In the genomic region with DNA sequence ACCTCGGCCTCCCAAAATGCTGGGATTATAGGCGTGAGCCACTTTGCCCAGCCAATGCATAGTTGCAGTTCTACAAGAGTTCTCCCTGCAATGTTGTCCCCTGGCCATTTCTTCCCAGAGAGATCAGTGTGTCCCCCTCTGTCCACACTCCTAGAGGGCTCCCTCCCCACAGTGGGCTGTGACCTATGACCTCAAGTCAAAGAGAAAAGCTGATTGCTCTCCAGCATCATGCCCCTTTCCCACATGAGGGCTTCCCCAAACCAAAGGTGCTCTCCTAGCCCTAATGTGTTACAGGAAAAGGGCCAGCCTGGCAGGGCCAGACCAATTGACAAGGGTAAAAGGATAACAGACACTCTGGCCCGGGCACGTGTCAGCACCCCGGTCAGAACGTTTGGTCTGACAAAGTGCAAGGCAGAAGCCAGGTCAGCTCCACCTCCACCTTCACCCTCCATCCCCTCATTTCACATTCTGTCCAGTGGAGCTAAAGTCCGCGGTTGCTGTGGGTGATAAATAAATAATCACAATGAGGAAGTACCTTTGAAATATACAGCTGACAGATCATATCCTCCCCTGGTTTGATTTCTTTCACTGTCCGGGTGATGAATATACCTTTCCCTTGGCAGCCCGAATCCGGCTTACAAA, we compare ENCODE assay signal across 1 cellular context.
TF ChIP-seq lines count a peak whose summit lies in the region.

No MANE protein-coding gene starts in this region.

TF ChIP-seq in HepG2, 621 proteins besides CTCF, POLR2A, EP300 and RAD21 (continued from another document and continues in another):
- TF ChIP-seq ZNF24 (IDR thresholded peaks at IDR 0.05) (no peak), NR2F2 (IDR thresholded peaks at IDR 0.05; ENCODE audit: borderline replicate concordance, low read depth) (0 out of 2 replicates have a peak, but pooled peaks have one; percentile 26), RBFOX2 (IDR thresholded peaks at IDR 0.05; ENCODE audit: low read depth, low read length) (no peak), TEF (CRISPR knock-in tag; IDR thresholded peaks at IDR 0.05) (no peak), HOMEZ (CRISPR knock-in tag; IDR thresholded peaks at IDR 0.05; ENCODE audit: low read depth) (no peak), NFE2L1 (CRISPR knock-in tag; IDR thresholded peaks at IDR 0.05; ENCODE audit: borderline replicate concordance) (no peak), TOE1 (CRISPR knock-in tag; IDR thresholded peaks at IDR 0.05) (no peak), HNRNPK (IDR thresholded peaks at IDR 0.05; ENCODE audit: low read depth, low read length, poor library complexity, severe bottlenecking) (no peak), ZNF530 (CRISPR knock-in tag; IDR thresholded peaks at IDR 0.05; ENCODE audit: low read depth) (no peak), NR2F6 (IDR thresholded peaks at IDR 0.05) (peak; percentile 86), NR2F6 (CRISPR knock-in tag; IDR thresholded peaks at IDR 0.05) (no peak; the same call in 1 of the 2 replicates), ZNF580 (CRISPR knock-in tag; IDR thresholded peaks at IDR 0.05; ENCODE audit: borderline replicate concordance, low read depth) (no peak), CENPX (CRISPR knock-in tag; IDR thresholded peaks at IDR 0.05) (no peak), ZNF672 (CRISPR knock-in tag; IDR thresholded peaks at IDR 0.05) (no peak), ZNF205 (CRISPR knock-in tag; IDR thresholded peaks at IDR 0.05) (no peak), ZNF704 (CRISPR knock-in tag; IDR thresholded peaks at IDR 0.05; ENCODE audit: borderline replicate concordance) (no peak), SKIL (CRISPR knock-in tag; IDR thresholded peaks at IDR 0.05; ENCODE audit: borderline replicate concordance) (0 out of 2 replicates have a peak, but pooled peaks have one; percentile 38), FOXM1 (CRISPR knock-in tag; IDR thresholded peaks at IDR 0.05) (no peak), SMAD9 (CRISPR knock-in tag; IDR thresholded peaks at IDR 0.05) (no peak), MTERF4 (CRISPR knock-in tag; IDR thresholded peaks at IDR 0.05) (no peak), ZNF143 (CRISPR knock-in tag; IDR thresholded peaks at IDR 0.05) (no peak), ZNF570 (CRISPR knock-in tag; IDR thresholded peaks at IDR 0.05; ENCODE audit: borderline replicate concordance) (no peak), TRAFD1 (CRISPR knock-in tag; IDR thresholded peaks at IDR 0.05; ENCODE audit: borderline replicate concordance) (no peak), SIN3A (IDR thresholded peaks at IDR 0.05; ENCODE audit: borderline replicate concordance, low read depth, low read length) (no peak)
- TF ChIP-seq, protein P1, sequence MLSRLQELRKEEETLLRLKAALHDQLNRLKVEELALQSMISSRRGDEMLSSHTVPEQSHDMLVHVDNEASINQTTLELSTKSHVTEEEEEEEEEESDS (CRISPR knock-in tag; IDR thresholded peaks at IDR 0.05; ENCODE audit: borderline replicate concordance) = no peak
- TF ChIP-seq, protein P2, sequence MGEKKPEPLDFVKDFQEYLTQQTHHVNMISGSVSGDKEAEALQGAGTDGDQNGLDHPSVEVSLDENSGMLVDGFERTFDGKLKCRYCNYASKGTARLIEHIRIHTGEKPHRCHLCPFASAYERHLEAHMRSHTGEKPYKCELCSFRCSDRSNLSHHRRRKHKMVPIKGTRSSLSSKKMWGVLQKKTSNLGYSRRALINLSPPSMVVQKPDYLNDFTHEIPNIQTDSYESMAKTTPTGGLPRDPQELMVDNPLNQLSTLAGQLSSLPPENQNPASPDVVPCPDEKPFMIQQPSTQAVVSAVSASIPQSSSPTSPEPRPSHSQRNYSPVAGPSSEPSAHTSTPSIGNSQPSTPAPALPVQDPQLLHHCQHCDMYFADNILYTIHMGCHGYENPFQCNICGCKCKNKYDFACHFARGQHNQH (CRISPR knock-in tag; IDR thresholded peaks at IDR 0.05) = peak; percentile 43; the same call in 1 of the 2 replicates
- TF ChIP-seq, protein P3, sequence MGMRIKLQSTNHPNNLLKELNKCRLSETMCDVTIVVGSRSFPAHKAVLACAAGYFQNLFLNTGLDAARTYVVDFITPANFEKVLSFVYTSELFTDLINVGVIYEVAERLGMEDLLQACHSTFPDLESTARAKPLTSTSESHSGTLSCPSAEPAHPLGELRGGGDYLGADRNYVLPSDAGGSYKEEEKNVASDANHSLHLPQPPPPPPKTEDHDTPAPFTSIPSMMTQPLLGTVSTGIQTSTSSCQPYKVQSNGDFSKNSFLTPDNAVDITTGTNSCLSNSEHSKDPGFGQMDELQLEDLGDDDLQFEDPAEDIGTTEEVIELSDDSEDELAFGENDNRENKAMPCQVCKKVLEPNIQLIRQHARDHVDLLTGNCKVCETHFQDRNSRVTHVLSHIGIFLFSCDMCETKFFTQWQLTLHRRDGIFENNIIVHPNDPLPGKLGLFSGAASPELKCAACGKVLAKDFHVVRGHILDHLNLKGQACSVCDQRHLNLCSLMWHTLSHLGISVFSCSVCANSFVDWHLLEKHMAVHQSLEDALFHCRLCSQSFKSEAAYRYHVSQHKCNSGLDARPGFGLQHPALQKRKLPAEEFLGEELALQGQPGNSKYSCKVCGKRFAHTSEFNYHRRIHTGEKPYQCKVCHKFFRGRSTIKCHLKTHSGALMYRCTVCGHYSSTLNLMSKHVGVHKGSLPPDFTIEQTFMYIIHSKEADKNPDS (CRISPR knock-in tag; IDR thresholded peaks at IDR 0.05) = no peak
- TF ChIP-seq, protein P4, sequence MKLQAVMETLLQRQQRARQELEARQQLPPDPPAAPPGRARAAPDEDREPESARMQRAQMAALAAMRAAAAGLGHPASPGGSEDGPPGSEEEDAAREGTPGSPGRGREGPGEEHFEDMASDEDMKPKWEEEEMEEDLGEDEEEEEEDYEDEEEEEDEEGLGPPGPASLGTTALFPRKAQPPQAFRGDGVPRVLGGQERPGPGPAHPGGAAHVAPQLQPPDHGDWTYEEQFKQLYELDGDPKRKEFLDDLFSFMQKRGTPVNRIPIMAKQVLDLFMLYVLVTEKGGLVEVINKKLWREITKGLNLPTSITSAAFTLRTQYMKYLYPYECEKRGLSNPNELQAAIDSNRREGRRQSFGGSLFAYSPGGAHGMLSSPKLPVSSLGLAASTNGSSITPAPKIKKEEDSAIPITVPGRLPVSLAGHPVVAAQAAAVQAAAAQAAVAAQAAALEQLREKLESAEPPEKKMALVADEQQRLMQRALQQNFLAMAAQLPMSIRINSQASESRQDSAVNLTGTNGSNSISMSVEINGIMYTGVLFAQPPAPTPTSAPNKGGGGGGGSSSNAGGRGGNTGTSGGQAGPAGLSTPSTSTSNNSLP (IDR thresholded peaks at IDR 0.05; ENCODE audit: low read depth, low read length) = peak; percentile 86
